Comparison of ENCODE assay signal across 26 cellular contexts in genomic region chr19:48455171-48455907, GRCh38. TPM values are rescaled to one million over a fixed set of nuclear protein-coding genes. Genes with fewer than 3 reads are reported as not detected.
DNase-seq lines count a peak whose midpoint lies in the region; ATAC-seq, FAIRE-seq and TF ChIP-seq lines count a peak whose summit lies in the region.
"Had no signal": no experiment of that assay in that cellular context is flagged by ENCODE, and none has a peak within 500 bp of the region (broad histone marks: within the 10 kb centered on the region; RNA-seq: fewer than 3 reads in every experiment).

TSS of gene KCNJ14 (plus strand) at chr19:48455574. CDS start at chr19:48461725, 6,151 bp downstream.

- BruUV-seq in MCF 10A (replicated peaks; lab: Mats Ljungman, UMichigan) = no TSS peak

- H3K36me3 ChIP-seq in breast epithelium (peaks cover 21% of the 10 kb centered on the region), astrocyte (ENCODE audit: insufficient read depth, low read length) (peaks cover 28% of the 10 kb centered on the region), kidney (ENCODE audit: control insufficient read depth in 1 of 2, insufficient read depth in 2 of 2, low read length in 2 of 2) (peaks cover 10 to 12% of the 10 kb centered on the region in 2 donors)

- H3K4me1 Mint-ChIP-seq in MCF 10A (ENCODE audit: insufficient read depth, unreplicated experiment) = peaks cover 9% of the 10 kb centered on the region
- H3K4me1 Mint-ChIP-seq in astrocyte (ENCODE audit: low read depth, unreplicated experiment) = no peaks in the 10 kb centered on the region
- H3K4me1 Mint-ChIP-seq in naive thymus-derived CD8-positive, alpha-beta T cell = peaks cover 4 to 12% (median 9%) of the 10 kb centered on the region in 4 donors
- peaks cover 10 to 34% of the 10 kb centered on the region in 2 donors for H3K4me1 Mint-ChIP-seq in stimulated activated naive B cell treated with anti-CD40 and anti-IgM and Interleukin-4, amounts not matched to agents 10 μg/mL and 1 μg/mL and 100 μg/mL, for 72 hours

- no peak for FAIRE-seq in astrocyte (lab: Jason Lieb, UNC)
- no peak for FAIRE-seq in kidney (lab: Jason Lieb, UNC)
- FAIRE-seq: frontal cortex, GM19239, urothelium cell line had no signal

- peaks cover 75% of the 10 kb centered on the region for H3K36me3 Mint-ChIP-seq in MCF 10A (ENCODE audit: insufficient read depth, unreplicated experiment)
- peaks cover 11% of the 10 kb centered on the region for H3K36me3 Mint-ChIP-seq in astrocyte (ENCODE audit: low read depth, unreplicated experiment)
- H3K36me3 Mint-ChIP-seq in naive thymus-derived CD8-positive, alpha-beta T cell = peaks cover 0 to 61% (median 2%) of the 10 kb centered on the region in 3 donors
- H3K36me3 Mint-ChIP-seq in stimulated activated naive B cell treated with anti-CD40 and anti-IgM and Interleukin-4, amounts not matched to agents 10 μg/mL and 1 μg/mL and 100 μg/mL, for 72 hours = peaks cover 35 to 64% of the 10 kb centered on the region in 2 donors

- peaks cover 47% of the 10 kb centered on the region for H4K20me1 ChIP-seq in astrocyte (ENCODE audit: insufficient read depth, low read length)

- TF ChIP-seq CTCF in MCF 10A (IDR thresholded peaks at IDR 0.05; ENCODE audit: unreplicated experiment) (no peak), breast epithelium (IDR thresholded peaks at IDR 0.05) (no peak), astrocyte (IDR thresholded peaks at IDR 0.05; ENCODE audit: insufficient read depth, low read depth, low read length) (no peak), kidney (IDR thresholded peaks at IDR 0.05; ENCODE audit: borderline replicate concordance, extremely low read depth, insufficient read depth) (no peak)

- H3K9me3 ChIP-seq in breast epithelium (no peaks in the 10 kb centered on the region), astrocyte (ENCODE audit: insufficient read depth, low read depth, low read length) (no peaks in the 10 kb centered on the region), kidney (ENCODE audit: control insufficient read depth in 1 of 2, low read length in 2 of 2) (no peaks in the 10 kb centered on the region)
- H3K9me3 ChIP-seq: ascending aorta, Caco-2, spleen had no signal

- H3K4me3 Mint-ChIP-seq in MCF 10A (ENCODE audit: unreplicated experiment) (no peak within 1 kb of the TSS), astrocyte (ENCODE audit: unreplicated experiment) (no peak within 1 kb of the TSS)
- peak within 1 kb of the TSS in 1 of 10 donors; percentile 26 for H3K4me3 Mint-ChIP-seq in naive thymus-derived CD8-positive, alpha-beta T cell
- H3K4me3 Mint-ChIP-seq in stimulated activated naive B cell treated with anti-CD40 and anti-IgM and Interleukin-4, amounts not matched to agents 10 μg/mL and 1 μg/mL and 100 μg/mL, for 72 hours = no peak within 1 kb of the TSS
- H3K4me3 Mint-ChIP-seq: activated naive CD4-positive, alpha-beta T cell treated with anti-CD3 and anti-CD28 coated beads, Interleukin-2, amount 50 U/mL, for 24 hours; dendritic cell treated with granulocyte-macrophage colony-stimulating factor and Interleukin-4, amounts not matched to agents 40 ng/mL and 50 ng/mL, for 4 days; T-helper 1 cell treated with Interleukin-12 subunit alpha and Interleukin-12 subunit beta and Interleukin-4 antibody, amounts not matched to agents 30 μg/mL and 1 μg/mL, for 36 hours had no signal

- H3K9ac ChIP-seq in astrocyte (ENCODE audit: low read length) (no peak within 1 kb of the TSS), kidney (ENCODE audit: low read length in 2 of 2) (no peak within 1 kb of the TSS)
- H3K9ac ChIP-seq: KMS-11 had no signal

- H3K4me1 ChIP-seq in breast epithelium (no peaks in the 10 kb centered on the region), astrocyte (ENCODE audit: insufficient read depth, low read length) (no peaks in the 10 kb centered on the region), kidney (ENCODE audit: control insufficient read depth in 1 of 2, insufficient read depth in 1 of 2, low read depth in 1 of 2, low read length in 2 of 2) (no peaks in the 10 kb centered on the region)
- H3K4me1 ChIP-seq: ascending aorta, Caco-2, spleen had no signal

- POLR2A ChIA-PET in MCF 10A (lab: Yijun Ruan, JAX) = interaction anchor here (0.6 kb wide), 1 partner anchor 32 kb away, joined by 3 read pairs; no protein-coding TSS in a partner anchor
- POLR2A ChIA-PET in naive thymus-derived CD8-positive, alpha-beta T cell (lab: Charles Lee) = no interaction called here

- DNase-seq in MCF 10A (ENCODE audit: unreplicated experiment) (no peak), breast epithelium (ENCODE audit: low spot score in 2 of 2) (no peak), astrocyte (ENCODE audit: low read depth) (no peak), kidney (no peak), NCI-H187 (lab: John Stamatoyannopoulos, UW) (no peak), SK-N-DZ (ENCODE audit: low spot score) (no peak)
- DNase-seq in naive thymus-derived CD8-positive, alpha-beta T cell = peak in 1 of 10 donors; percentile 46
- DNase-seq in stimulated activated naive B cell treated with anti-CD40 and anti-IgM and Interleukin-4, amounts not matched to agents 10 μg/mL and 1 μg/mL and 100 μg/mL, for 72 hours = no peak
- DNase-seq: activated CD4-positive, alpha-beta T cell treated with anti-CD3 and anti-CD28 coated beads for 1 hour; DMS79; GF-D8; NCI-H1417 treated with DMSO at 0.1 percent for 48 hours; NCI-H2081 treated with DMSO at 0.1 percent for 48 hours; NCI-H82; RPMI8226; spleen had no signal

- no peak for ATAC-seq in naive thymus-derived CD8-positive, alpha-beta T cell
- ATAC-seq in stimulated activated naive B cell treated with anti-CD40 and anti-IgM and Interleukin-4, amounts not matched to agents 10 μg/mL and 1 μg/mL and 100 μg/mL, for 72 hours (replicated peaks) = no peak

- H3K27me3 Mint-ChIP-seq in MCF 10A (ENCODE audit: insufficient read depth, unreplicated experiment) (no peaks in the 10 kb centered on the region), astrocyte (ENCODE audit: low read depth, unreplicated experiment) (no peaks in the 10 kb centered on the region)
- H3K27me3 Mint-ChIP-seq in naive thymus-derived CD8-positive, alpha-beta T cell = no peaks in the 10 kb centered on the region
- no peaks in the 10 kb centered on the region for H3K27me3 Mint-ChIP-seq in stimulated activated naive B cell treated with anti-CD40 and anti-IgM and Interleukin-4, amounts not matched to agents 10 μg/mL and 1 μg/mL and 100 μg/mL, for 72 hours
- H3K27me3 Mint-ChIP-seq: activated naive CD4-positive, alpha-beta T cell treated with anti-CD3 and anti-CD28 coated beads, Interleukin-2, amount 50 U/mL, for 24 hours; dendritic cell treated with granulocyte-macrophage colony-stimulating factor and Interleukin-4, amounts not matched to agents 40 ng/mL and 50 ng/mL, for 4 days had no signal

- H3K79me2 ChIP-seq in astrocyte (ENCODE audit: insufficient read depth, low read length) = peaks cover 23% of the 10 kb centered on the region

- no peaks in the 10 kb centered on the region for H3K27me3 ChIP-seq in breast epithelium
- H3K27me3 ChIP-seq in astrocyte (ENCODE audit: insufficient read depth, low read length) = no peaks in the 10 kb centered on the region
- H3K27me3 ChIP-seq: ascending aorta, spleen had no signal

- H3K27ac Mint-ChIP-seq in MCF 10A (ENCODE audit: low read depth, unreplicated experiment) = peak within 1 kb of the TSS; percentile 60
- peak within 1 kb of the TSS; percentile 55 for H3K27ac Mint-ChIP-seq in astrocyte (ENCODE audit: unreplicated experiment)
- H3K27ac Mint-ChIP-seq in naive thymus-derived CD8-positive, alpha-beta T cell = peak within 1 kb of the TSS in 6 of 10 donors; percentile 16 to 87 (median 69)
- H3K27ac Mint-ChIP-seq in stimulated activated naive B cell treated with anti-CD40 and anti-IgM and Interleukin-4, amounts not matched to agents 10 μg/mL and 1 μg/mL and 100 μg/mL, for 72 hours = peak within 1 kb of the TSS; percentile 62
- H3K27ac Mint-ChIP-seq: activated naive CD4-positive, alpha-beta T cell treated with anti-CD3 and anti-CD28 coated beads, Interleukin-2, amount 50 U/mL, for 24 hours; dendritic cell treated with granulocyte-macrophage colony-stimulating factor and Interleukin-4, amounts not matched to agents 40 ng/mL and 50 ng/mL, for 4 days; T-helper 1 cell treated with Interleukin-12 subunit alpha and Interleukin-12 subunit beta and Interleukin-4 antibody, amounts not matched to agents 30 μg/mL and 1 μg/mL, for 36 hours had no signal

- no peak within 1 kb of the TSS for H2AFZ ChIP-seq in astrocyte (ENCODE audit: low read depth, low read length)

- H3K9me3 Mint-ChIP-seq in MCF 10A (ENCODE audit: unreplicated experiment) = no peaks in the 10 kb centered on the region
- no peaks in the 10 kb centered on the region for H3K9me3 Mint-ChIP-seq in astrocyte (ENCODE audit: unreplicated experiment)
- H3K9me3 Mint-ChIP-seq in naive thymus-derived CD8-positive, alpha-beta T cell = no peaks in the 10 kb centered on the region
- no peaks in the 10 kb centered on the region for H3K9me3 Mint-ChIP-seq in stimulated activated naive B cell treated with anti-CD40 and anti-IgM and Interleukin-4, amounts not matched to agents 10 μg/mL and 1 μg/mL and 100 μg/mL, for 72 hours
- H3K9me3 Mint-ChIP-seq: activated naive CD4-positive, alpha-beta T cell treated with anti-CD3 and anti-CD28 coated beads, Interleukin-2, amount 50 U/mL, for 24 hours; dendritic cell treated with granulocyte-macrophage colony-stimulating factor and Interleukin-4, amounts not matched to agents 40 ng/mL and 50 ng/mL, for 4 days; T-helper 1 cell treated with Interleukin-12 subunit alpha and Interleukin-12 subunit beta and Interleukin-4 antibody, amounts not matched to agents 30 μg/mL and 1 μg/mL, for 36 hours had no signal

- intact Hi-C loops in MCF 10A (cut with micrococcal nuclease) = no loop called here
- intact Hi-C loops in breast epithelium (cut with DNase I; ENCODE audit: low total_unique reads) = no loop called here
- intact Hi-C loops in kidney (cut with DNase I) = no loop called here

- H3K4me3 ChIP-seq in breast epithelium (no peak within 1 kb of the TSS), astrocyte (ENCODE audit: insufficient read depth, low read depth, low read length) (no peak within 1 kb of the TSS), kidney (ENCODE audit: low read length in 2 of 2) (no peak within 1 kb of the TSS)
- H3K4me3 ChIP-seq: ascending aorta, SK-N-MC, spleen had no signal

- TF ChIP-seq POLR2A in breast epithelium (IDR thresholded peaks at IDR 0.05) = no peak

- H3K27ac ChIP-seq in breast epithelium = no peak within 1 kb of the TSS
- no peak within 1 kb of the TSS for H3K27ac ChIP-seq in astrocyte (ENCODE audit: low read depth, low read length)
- H3K27ac ChIP-seq in kidney (ENCODE audit: low read depth in 2 of 2, low read length in 2 of 2) = no peak within 1 kb of the TSS
- H3K27ac ChIP-seq: ascending aorta, KMS-11, SK-N-MC, spleen had no signal

- no peak within 1 kb of the TSS for H3K4me2 ChIP-seq in astrocyte (ENCODE audit: low read length)
- H3K4me2 ChIP-seq: KMS-11 had no signal

- CTCF ChIA-PET in MCF 10A (lab: Yijun Ruan, JAX) = no interaction called here

RNA-seq across cellular contexts. Expression of gene KCNJ14, which starts in this region (rescaled TPM):
- 1.6 and 2.7 TPM in 2 replicates for total RNA-seq in MCF 10A (2022)
- 1 to 10 TPM in 2 of 3 donors, under 1 TPM in 1; 0.80 to 1.6 (median 1.0) TPM for total RNA-seq in breast epithelium
- total RNA-seq in astrocyte = 1.4 TPM in 2 replicates
- 1 to 10 TPM; 2.7 to 2.9 TPM for total RNA-seq in naive thymus-derived CD8-positive, alpha-beta T cell
- under 1 TPM in 2 of 3 donors, not detected in 1; 0.39 to 0.42 TPM for polyA plus RNA-seq in naive thymus-derived CD8-positive, alpha-beta T cell
- total RNA-seq in kidney = 1.0 TPM
- 0.28 TPM for polyA plus RNA-seq in kidney (ENCODE audit: insufficient read depth, low read depth, low replicate concordance)
- 0.14 and 0.38 TPM in 2 replicates for polyA plus RNA-seq in SK-N-DZ (2014; cell fraction: cytosol; rRNA removed)
- polyA plus RNA-seq in SK-N-DZ (2014; cell fraction: nucleus; rRNA removed) = 1.1 and 1.5 TPM in 2 replicates
